Comparison of ENCODE assay signal across 14 cellular contexts in the genomic region with DNA sequence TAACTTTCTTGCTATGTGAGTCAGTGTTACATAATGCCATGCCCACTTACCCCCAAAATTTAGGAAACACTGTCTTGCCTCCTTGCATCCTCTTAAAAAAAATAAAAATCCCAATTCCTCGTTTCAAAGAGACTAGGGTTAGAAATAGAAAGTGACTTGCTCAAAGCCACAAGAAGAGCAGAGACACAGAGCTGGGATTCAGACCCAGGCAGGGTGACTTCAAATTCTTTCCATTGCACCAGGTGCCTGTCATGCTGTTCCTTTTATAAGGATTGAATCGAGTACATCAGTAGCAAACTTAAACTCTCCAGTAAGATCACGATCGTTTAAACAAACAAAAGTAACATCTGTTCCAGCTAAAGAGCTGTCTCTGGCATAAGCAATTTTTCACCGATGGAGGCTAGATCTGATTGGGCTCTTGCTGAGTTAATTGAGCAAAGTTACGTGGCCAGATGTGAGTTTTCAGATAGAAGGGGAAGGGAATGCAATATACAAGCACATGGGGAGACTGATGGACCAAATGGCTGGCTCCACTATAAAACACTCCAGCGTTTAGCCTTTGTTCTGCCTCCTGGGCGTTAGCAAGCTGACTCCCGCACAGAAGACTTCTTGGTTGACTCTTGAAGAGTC.
DNase-seq lines count a peak whose midpoint lies in the region; ATAC-seq and TF ChIP-seq lines count a peak whose summit lies in the region.
"Had no signal": no experiment of that assay in that cellular context is flagged by ENCODE, and none has a peak within 500 bp of the region (broad histone marks: within the 10 kb centered on the region; RNA-seq: fewer than 3 reads in every experiment).

No MANE protein-coding gene starts in this region.

- peaks cover 54% of the 10 kb centered on the region for H3K4me1 Mint-ChIP-seq in T-helper 2 cell treated with Interferon-gamma antibody and Interleukin-4, amounts not matched to agents 5 μg/mL and 100 μg/mL, for 36 hours (ENCODE audit: low read depth)

- no peak overlapping the region for H3K27ac Mint-ChIP-seq in T-helper 2 cell treated with Interferon-gamma antibody and Interleukin-4, amounts not matched to agents 5 μg/mL and 100 μg/mL, for 36 hours
- H3K27ac Mint-ChIP-seq: natural killer cell treated with Interleukin-12 subunit alpha and Interleukin-12 subunit beta and Interleukin-15 and Interleukin-18, amount 100 ng/mL, for 72 hours had no signal

- H3K9me3 Mint-ChIP-seq in T-helper 2 cell treated with Interferon-gamma antibody and Interleukin-4, amounts not matched to agents 5 μg/mL and 100 μg/mL, for 36 hours = peaks cover 8% of the 10 kb centered on the region
- H3K9me3 Mint-ChIP-seq: natural killer cell treated with Interleukin-12 subunit alpha and Interleukin-12 subunit beta and Interleukin-15 and Interleukin-18, amount 100 ng/mL, for 72 hours had no signal

- H3K4me3 Mint-ChIP-seq in T-helper 2 cell treated with Interferon-gamma antibody and Interleukin-4, amounts not matched to agents 5 μg/mL and 100 μg/mL, for 36 hours = peak overlapping the region; percentile 5
- H3K4me3 Mint-ChIP-seq: natural killer cell treated with Interleukin-12 subunit alpha and Interleukin-12 subunit beta and Interleukin-15 and Interleukin-18, amount 100 ng/mL, for 72 hours had no signal

- no peaks in the 10 kb centered on the region for H3K27me3 ChIP-seq in thoracic aorta (replicated peaks; ENCODE audit: insufficient read depth)
- H3K27me3 ChIP-seq: upper lobe of left lung had no signal

- ATAC-seq in thoracic aorta (ENCODE audit: insufficient number of reproducible peaks, low FRiP score, low read depth) = no peak
- no peak for ATAC-seq in GM21390 (IDR thresholded peaks at IDR 0.05; ENCODE audit: unreplicated experiment)
- no peak for ATAC-seq in HG03439 (IDR thresholded peaks at IDR 0.05; ENCODE audit: unreplicated experiment)
- ATAC-seq: natural killer cell treated with Interleukin-12 subunit alpha and Interleukin-12 subunit beta and Interleukin-15 and Interleukin-18, amount 100 ng/mL, for 72 hours had no signal

- peak overlapping the region in 1 of 2 donors; percentile 64 for H3K27ac ChIP-seq in thoracic aorta
- H3K27ac ChIP-seq: upper lobe of left lung had no signal

- H3K9me3 ChIP-seq in thoracic aorta = no peaks in the 10 kb centered on the region
- H3K9me3 ChIP-seq: upper lobe of left lung had no signal

- no peaks in the 10 kb centered on the region for H3K36me3 ChIP-seq in thoracic aorta
- H3K36me3 ChIP-seq: upper lobe of left lung had no signal

- no peak for DNase-seq in T-helper 2 cell treated with Interferon-gamma antibody and Interleukin-4, amounts not matched to agents 5 μg/mL and 100 μg/mL, for 36 hours (ENCODE audit: low spot score)
- DNase-seq in T-helper 2 cell (no peak), NCI-H2227 (lab: John Stamatoyannopoulos, UW; ENCODE audit: unreplicated experiment) (peak; percentile 66), fibroblast of mammary gland (ENCODE audit: low read depth) (peak; percentile 20), thoracic aorta (ENCODE audit: low spot score) (no peak)
- DNase-seq in activated CD8-positive, alpha-beta memory T cell treated with anti-CD3 and anti-CD28 coated beads, Interleukin-2, amount 50 U/mL, for 48 hours = no peak
- DNase-seq: EL, KBM-7, NCI-H2081, RPMI8226, upper lobe of left lung had no signal

- H3K27me3 Mint-ChIP-seq in T-helper 2 cell treated with Interferon-gamma antibody and Interleukin-4, amounts not matched to agents 5 μg/mL and 100 μg/mL, for 36 hours (ENCODE audit: low read depth) = no peaks in the 10 kb centered on the region

- peaks cover 3% of the 10 kb centered on the region for H3K36me3 Mint-ChIP-seq in T-helper 2 cell treated with Interferon-gamma antibody and Interleukin-4, amounts not matched to agents 5 μg/mL and 100 μg/mL, for 36 hours (ENCODE audit: low read depth)
- H3K36me3 Mint-ChIP-seq: natural killer cell treated with Interleukin-12 subunit alpha and Interleukin-12 subunit beta and Interleukin-15 and Interleukin-18, amount 100 ng/mL, for 72 hours had no signal

- H3K4me1 ChIP-seq in thoracic aorta (ENCODE audit: control insufficient read depth in 1 of 2, low read depth in 2 of 2) = peaks cover 9 to 34% of the 10 kb centered on the region in 2 donors

- TF ChIP-seq CTCF in fibroblast of mammary gland (conservative IDR thresholded peaks at IDR 0.05; ENCODE audit: control insufficient read depth, insufficient read depth, low read depth, low read length) (no peak), thoracic aorta (IDR thresholded peaks at IDR 0.05) (no peak)

- no peak overlapping the region for H3K4me3 ChIP-seq in fibroblast of mammary gland (ENCODE audit: control insufficient read depth, low read depth, low read length)
- H3K4me3 ChIP-seq in thoracic aorta = peak overlapping the region; percentile 22
- H3K4me3 ChIP-seq: upper lobe of left lung had no signal

Comparison
In these comparisons a context has a peak if more than half of its experiments do, and no peak if none do; other contexts are left out.
1. DNase-seq: peak in NCI-H2227 (single experiment) and fibroblast of mammary gland (single experiment); none in T-helper 2 cell treated with Interferon-gamma antibody and Interleukin-4, amounts not matched to agents 5 μg/mL and 100 μg/mL, for 36 hours (single experiment), T-helper 2 cell (0 of 5), thoracic aorta (single experiment) and activated CD8-positive, alpha-beta memory T cell treated with anti-CD3 and anti-CD28 coated beads, Interleukin-2, amount 50 U/mL, for 48 hours (single experiment).